ENCODE assay signal across 1 cellular context in the genomic region with DNA sequence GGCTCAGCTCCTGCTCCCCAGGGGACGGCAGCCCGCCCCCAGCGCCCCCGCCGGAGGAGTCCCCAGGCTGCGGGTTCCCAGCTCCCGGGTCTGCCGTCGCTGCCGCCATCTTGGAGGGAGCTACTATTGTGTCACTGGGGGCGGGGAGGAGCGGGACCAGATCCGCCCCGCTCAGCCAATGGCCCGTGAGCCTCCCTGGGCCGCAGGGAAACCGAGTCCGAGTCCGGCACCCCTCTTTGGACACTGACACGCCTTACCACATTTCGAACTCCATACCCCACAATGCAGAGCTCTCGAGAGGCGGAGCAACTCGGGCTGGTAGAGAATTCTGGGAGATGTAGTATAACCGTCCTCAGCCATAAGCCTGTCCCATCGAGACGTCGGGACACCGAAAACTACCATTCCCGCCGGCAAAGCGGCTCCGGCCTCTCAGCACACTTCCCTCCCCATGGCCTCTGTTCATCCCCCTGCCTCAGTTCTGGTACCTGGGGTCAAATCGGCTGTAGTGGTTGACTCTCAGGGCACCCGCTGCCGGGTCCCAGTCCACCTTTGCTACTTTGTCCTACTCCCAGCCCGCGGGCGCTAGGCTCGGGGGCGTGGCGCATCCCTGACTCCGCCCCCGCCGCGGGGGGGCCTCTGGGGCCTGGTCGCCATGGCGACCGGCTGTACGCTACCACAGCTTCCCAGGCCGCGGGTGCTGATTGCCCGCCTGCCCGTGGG.
TF ChIP-seq lines count a peak whose summit lies in the region.

A gene (minus strand): TSS at position 133 of the 720 bp plus-strand sequence. CDS start 24 bp downstream, at position 109.
A gene with protein sequence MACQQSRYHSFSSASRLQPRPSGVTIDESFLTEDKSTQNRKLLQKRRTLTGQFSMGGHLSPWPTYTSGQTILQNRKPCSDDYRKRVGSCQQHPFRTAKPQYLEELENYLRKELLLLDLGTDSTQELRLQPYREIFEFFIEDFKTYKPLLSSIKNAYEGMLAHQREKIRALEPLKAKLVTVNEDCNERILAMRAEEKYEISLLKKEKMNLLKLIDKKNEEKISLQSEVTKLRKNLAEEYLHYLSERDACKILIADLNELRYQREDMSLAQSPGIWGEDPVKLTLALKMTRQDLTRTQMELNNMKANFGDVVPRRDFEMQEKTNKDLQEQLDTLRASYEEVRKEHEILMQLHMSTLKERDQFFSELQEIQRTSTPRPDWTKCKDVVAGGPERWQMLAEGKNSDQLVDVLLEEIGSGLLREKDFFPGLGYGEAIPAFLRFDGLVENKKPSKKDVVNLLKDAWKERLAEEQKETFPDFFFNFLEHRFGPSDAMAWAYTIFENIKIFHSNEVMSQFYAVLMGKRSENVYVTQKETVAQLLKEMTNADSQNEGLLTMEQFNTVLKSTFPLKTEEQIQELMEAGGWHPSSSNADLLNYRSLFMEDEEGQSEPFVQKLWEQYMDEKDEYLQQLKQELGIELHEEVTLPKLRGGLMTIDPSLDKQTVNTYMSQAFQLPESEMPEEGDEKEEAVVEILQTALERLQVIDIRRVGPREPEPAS (plus strand): TSS at position 462 of the 720 bp plus-strand sequence. CDS start 261 bp downstream, outside the sequence.

TF ChIP-seq in HepG2, 621 proteins besides CTCF, POLR2A, EP300 and RAD21 (continued from another document and continues in another):
- TF ChIP-seq, protein P1, sequence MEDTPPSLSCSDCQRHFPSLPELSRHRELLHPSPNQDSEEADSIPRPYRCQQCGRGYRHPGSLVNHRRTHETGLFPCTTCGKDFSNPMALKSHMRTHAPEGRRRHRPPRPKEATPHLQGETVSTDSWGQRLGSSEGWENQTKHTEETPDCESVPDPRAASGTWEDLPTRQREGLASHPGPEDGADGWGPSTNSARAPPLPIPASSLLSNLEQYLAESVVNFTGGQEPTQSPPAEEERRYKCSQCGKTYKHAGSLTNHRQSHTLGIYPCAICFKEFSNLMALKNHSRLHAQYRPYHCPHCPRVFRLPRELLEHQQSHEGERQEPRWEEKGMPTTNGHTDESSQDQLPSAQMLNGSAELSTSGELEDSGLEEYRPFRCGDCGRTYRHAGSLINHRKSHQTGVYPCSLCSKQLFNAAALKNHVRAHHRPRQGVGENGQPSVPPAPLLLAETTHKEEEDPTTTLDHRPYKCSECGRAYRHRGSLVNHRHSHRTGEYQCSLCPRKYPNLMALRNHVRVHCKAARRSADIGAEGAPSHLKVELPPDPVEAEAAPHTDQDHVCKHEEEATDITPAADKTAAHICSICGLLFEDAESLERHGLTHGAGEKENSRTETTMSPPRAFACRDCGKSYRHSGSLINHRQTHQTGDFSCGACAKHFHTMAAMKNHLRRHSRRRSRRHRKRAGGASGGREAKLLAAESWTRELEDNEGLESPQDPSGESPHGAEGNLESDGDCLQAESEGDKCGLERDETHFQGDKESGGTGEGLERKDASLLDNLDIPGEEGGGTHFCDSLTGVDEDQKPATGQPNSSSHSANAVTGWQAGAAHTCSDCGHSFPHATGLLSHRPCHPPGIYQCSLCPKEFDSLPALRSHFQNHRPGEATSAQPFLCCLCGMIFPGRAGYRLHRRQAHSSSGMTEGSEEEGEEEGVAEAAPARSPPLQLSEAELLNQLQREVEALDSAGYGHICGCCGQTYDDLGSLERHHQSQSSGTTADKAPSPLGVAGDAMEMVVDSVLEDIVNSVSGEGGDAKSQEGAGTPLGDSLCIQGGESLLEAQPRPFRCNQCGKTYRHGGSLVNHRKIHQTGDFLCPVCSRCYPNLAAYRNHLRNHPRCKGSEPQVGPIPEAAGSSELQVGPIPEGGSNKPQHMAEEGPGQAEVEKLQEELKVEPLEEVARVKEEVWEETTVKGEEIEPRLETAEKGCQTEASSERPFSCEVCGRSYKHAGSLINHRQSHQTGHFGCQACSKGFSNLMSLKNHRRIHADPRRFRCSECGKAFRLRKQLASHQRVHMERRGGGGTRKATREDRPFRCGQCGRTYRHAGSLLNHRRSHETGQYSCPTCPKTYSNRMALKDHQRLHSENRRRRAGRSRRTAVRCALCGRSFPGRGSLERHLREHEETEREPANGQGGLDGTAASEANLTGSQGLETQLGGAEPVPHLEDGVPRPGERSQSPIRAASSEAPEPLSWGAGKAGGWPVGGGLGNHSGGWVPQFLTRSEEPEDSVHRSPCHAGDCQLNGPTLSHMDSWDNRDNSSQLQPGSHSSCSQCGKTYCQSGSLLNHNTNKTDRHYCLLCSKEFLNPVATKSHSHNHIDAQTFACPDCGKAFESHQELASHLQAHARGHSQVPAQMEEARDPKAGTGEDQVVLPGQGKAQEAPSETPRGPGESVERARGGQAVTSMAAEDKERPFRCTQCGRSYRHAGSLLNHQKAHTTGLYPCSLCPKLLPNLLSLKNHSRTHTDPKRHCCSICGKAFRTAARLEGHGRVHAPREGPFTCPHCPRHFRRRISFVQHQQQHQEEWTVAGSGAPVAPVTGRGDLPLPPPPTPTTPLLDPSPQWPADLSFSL (CRISPR knock-in tag; IDR thresholded peaks at IDR 0.05), result no peak
- TF ChIP-seq ZNF556 (CRISPR knock-in tag; IDR thresholded peaks at IDR 0.05; ENCODE audit: borderline replicate concordance) (peak; percentile 26; the same call in 1 of the 2 replicates), STAG1 (CRISPR knock-in tag; IDR thresholded peaks at IDR 0.05) (no peak), ZNF562 (CRISPR knock-in tag; IDR thresholded peaks at IDR 0.05; ENCODE audit: borderline replicate concordance) (no peak), MTA1 (CRISPR knock-in tag; IDR thresholded peaks at IDR 0.05; ENCODE audit: borderline replicate concordance) (no peak; the same call in 1 of the 2 replicates), RCOR2 (CRISPR knock-in tag; IDR thresholded peaks at IDR 0.05) (no peak), ARNT2 (CRISPR knock-in tag; IDR thresholded peaks at IDR 0.05; ENCODE audit: low read depth) (peak; percentile 84; the same call in 1 of the 2 replicates), ATRX (CRISPR knock-in tag; IDR thresholded peaks at IDR 0.05; ENCODE audit: borderline replicate concordance) (no peak), ZFP62 (CRISPR knock-in tag; IDR thresholded peaks at IDR 0.05) (peak; percentile 99), NFRKB (IDR thresholded peaks at IDR 0.05) (no peak), ZNF749 (CRISPR knock-in tag; IDR thresholded peaks at IDR 0.05; ENCODE audit: borderline replicate concordance) (no peak), ZSCAN9 (CRISPR knock-in tag; IDR thresholded peaks at IDR 0.05; ENCODE audit: borderline replicate concordance) (peak; percentile 56), ZNF121 (CRISPR knock-in tag; IDR thresholded peaks at IDR 0.05) (no peak), SALL1 (CRISPR knock-in tag; IDR thresholded peaks at IDR 0.05) (peak; percentile 32; the same call in 1 of the 2 replicates), KLF6 (CRISPR knock-in tag; IDR thresholded peaks at IDR 0.05) (peak; percentile 58; the same call in 1 of the 2 replicates), HMG20B (CRISPR knock-in tag; conservative IDR thresholded peaks at IDR 0.05) (peak; percentile 39; the same call in 1 of the 2 replicates), ZNF780A (CRISPR knock-in tag; IDR thresholded peaks at IDR 0.05) (no peak)
- TF ChIP-seq, protein P2, sequence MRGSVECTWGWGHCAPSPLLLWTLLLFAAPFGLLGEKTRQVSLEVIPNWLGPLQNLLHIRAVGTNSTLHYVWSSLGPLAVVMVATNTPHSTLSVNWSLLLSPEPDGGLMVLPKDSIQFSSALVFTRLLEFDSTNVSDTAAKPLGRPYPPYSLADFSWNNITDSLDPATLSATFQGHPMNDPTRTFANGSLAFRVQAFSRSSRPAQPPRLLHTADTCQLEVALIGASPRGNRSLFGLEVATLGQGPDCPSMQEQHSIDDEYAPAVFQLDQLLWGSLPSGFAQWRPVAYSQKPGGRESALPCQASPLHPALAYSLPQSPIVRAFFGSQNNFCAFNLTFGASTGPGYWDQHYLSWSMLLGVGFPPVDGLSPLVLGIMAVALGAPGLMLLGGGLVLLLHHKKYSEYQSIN (CRISPR knock-in tag; IDR thresholded peaks at IDR 0.05; ENCODE audit: borderline replicate concordance), result no peak
- TF ChIP-seq, protein P3, sequence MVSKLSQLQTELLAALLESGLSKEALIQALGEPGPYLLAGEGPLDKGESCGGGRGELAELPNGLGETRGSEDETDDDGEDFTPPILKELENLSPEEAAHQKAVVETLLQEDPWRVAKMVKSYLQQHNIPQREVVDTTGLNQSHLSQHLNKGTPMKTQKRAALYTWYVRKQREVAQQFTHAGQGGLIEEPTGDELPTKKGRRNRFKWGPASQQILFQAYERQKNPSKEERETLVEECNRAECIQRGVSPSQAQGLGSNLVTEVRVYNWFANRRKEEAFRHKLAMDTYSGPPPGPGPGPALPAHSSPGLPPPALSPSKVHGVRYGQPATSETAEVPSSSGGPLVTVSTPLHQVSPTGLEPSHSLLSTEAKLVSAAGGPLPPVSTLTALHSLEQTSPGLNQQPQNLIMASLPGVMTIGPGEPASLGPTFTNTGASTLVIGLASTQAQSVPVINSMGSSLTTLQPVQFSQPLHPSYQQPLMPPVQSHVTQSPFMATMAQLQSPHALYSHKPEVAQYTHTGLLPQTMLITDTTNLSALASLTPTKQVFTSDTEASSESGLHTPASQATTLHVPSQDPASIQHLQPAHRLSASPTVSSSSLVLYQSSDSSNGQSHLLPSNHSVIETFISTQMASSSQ (IDR thresholded peaks at IDR 0.05; ENCODE audit: low read depth), result peak; percentile 43; the same call in 1 of the 2 replicates
- TF ChIP-seq, protein P3 (CRISPR knock-in tag; IDR thresholded peaks at IDR 0.05; ENCODE audit: borderline replicate concordance), result peak; percentile 2; the same call in 1 of the 2 replicates
- TF ChIP-seq, protein P4, sequence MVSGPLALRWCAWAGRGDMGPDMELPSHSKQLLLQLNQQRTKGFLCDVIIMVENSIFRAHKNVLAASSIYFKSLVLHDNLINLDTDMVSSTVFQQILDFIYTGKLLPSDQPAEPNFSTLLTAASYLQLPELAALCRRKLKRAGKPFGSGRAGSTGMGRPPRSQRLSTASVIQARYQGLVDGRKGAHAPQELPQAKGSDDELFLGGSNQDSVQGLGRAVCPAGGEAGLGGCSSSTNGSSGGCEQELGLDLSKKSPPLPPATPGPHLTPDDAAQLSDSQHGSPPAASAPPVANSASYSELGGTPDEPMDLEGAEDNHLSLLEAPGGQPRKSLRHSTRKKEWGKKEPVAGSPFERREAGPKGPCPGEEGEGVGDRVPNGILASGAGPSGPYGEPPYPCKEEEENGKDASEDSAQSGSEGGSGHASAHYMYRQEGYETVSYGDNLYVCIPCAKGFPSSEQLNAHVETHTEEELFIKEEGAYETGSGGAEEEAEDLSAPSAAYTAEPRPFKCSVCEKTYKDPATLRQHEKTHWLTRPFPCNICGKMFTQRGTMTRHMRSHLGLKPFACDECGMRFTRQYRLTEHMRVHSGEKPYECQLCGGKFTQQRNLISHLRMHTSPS (CRISPR knock-in tag; IDR thresholded peaks at IDR 0.05; ENCODE audit: low read depth), result peak; percentile 75; the same call in 1 of the 2 replicates
- TF ChIP-seq, protein P5, sequence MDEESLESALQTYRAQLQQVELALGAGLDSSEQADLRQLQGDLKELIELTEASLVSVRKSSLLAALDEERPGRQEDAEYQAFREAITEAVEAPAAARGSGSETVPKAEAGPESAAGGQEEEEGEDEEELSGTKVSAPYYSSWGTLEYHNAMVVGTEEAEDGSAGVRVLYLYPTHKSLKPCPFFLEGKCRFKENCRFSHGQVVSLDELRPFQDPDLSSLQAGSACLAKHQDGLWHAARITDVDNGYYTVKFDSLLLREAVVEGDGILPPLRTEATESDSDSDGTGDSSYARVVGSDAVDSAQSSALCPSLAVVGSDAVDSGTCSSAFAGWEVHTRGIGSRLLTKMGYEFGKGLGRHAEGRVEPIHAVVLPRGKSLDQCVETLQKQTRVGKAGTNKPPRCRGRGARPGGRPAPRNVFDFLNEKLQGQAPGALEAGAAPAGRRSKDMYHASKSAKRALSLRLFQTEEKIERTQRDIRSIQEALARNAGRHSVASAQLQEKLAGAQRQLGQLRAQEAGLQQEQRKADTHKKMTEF (CRISPR knock-in tag; IDR thresholded peaks at IDR 0.05), result peak; percentile 80
- TF ChIP-seq, protein P6, sequence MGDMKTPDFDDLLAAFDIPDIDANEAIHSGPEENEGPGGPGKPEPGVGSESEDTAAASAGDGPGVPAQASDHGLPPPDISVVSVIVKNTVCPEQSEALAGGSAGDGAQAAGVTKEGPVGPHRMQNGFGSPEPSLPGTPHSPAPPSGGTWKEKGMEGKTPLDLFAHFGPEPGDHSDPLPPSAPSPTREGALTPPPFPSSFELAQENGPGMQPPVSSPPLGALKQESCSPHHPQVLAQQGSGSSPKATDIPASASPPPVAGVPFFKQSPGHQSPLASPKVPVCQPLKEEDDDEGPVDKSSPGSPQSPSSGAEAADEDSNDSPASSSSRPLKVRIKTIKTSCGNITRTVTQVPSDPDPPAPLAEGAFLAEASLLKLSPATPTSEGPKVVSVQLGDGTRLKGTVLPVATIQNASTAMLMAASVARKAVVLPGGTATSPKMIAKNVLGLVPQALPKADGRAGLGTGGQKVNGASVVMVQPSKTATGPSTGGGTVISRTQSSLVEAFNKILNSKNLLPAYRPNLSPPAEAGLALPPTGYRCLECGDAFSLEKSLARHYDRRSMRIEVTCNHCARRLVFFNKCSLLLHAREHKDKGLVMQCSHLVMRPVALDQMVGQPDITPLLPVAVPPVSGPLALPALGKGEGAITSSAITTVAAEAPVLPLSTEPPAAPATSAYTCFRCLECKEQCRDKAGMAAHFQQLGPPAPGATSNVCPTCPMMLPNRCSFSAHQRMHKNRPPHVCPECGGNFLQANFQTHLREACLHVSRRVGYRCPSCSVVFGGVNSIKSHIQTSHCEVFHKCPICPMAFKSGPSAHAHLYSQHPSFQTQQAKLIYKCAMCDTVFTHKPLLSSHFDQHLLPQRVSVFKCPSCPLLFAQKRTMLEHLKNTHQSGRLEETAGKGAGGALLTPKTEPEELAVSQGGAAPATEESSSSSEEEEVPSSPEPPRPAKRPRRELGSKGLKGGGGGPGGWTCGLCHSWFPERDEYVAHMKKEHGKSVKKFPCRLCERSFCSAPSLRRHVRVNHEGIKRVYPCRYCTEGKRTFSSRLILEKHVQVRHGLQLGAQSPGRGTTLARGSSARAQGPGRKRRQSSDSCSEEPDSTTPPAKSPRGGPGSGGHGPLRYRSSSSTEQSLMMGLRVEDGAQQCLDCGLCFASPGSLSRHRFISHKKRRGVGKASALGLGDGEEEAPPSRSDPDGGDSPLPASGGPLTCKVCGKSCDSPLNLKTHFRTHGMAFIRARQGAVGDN (CRISPR knock-in tag; IDR thresholded peaks at IDR 0.05), result peak; percentile 78
- TF ChIP-seq, protein P7, sequence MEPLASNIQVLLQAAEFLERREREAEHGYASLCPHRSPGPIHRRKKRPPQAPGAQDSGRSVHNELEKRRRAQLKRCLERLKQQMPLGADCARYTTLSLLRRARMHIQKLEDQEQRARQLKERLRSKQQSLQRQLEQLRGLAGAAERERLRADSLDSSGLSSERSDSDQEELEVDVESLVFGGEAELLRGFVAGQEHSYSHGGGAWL (CRISPR knock-in tag; IDR thresholded peaks at IDR 0.05), result peak; percentile 63
- TF ChIP-seq, protein P8, sequence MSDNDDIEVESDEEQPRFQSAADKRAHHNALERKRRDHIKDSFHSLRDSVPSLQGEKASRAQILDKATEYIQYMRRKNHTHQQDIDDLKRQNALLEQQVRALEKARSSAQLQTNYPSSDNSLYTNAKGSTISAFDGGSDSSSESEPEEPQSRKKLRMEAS (IDR thresholded peaks at IDR 0.05), result peak; percentile 52; the same call in 1 of the 2 replicates
